In genomic region chr2:206084468-206084869, GRCh38 we compare ENCODE assay signal across 8 cellular contexts. TPM values are rescaled to one million over a fixed set of nuclear protein-coding genes. Genes with fewer than 3 reads are reported as not detected.
A peak's percentile ranks its signal among the peaks of the same experiment; 100 is the strongest.
DNase-seq lines count a peak whose midpoint lies in the region; ATAC-seq and TF ChIP-seq lines count a peak whose summit lies in the region.

No MANE protein-coding gene starts in this region.

- H3K27ac ChIP-seq in C4-2B, result peak overlapping the region; percentile 87
- H3K27ac ChIP-seq in HEK293 (ENCODE audit: extremely low read depth, low read depth, low read length), result peak overlapping the region; percentile 99
- H3K27ac ChIP-seq in OCI-LY3 (ENCODE audit: low read length), result peak overlapping the region; percentile 84
- peak overlapping the region; percentile 96 to 99 (median 98) for H3K27ac ChIP-seq in heart right ventricle

- POLR2A ChIA-PET in HEK293 (lab: Yijun Ruan, JAX), result interaction anchor here (0.6 to 1.1 kb wide), 3 partner anchors 11 to 1644 kb away, joined by 3 to 4 read pairs (median 3); partner anchors contain the start of genes EEF1B2 and NDUFS1

- peak overlapping the region; percentile 93 for H3K9ac ChIP-seq in OCI-LY3 (ENCODE audit: low read length)

- TF ChIP-seq CTCF in C4-2B (conservative IDR thresholded peaks at IDR 0.05), result no peak
- no peak for TF ChIP-seq CTCF in HEK293 (tag by site-specific recombination; IDR thresholded peaks at IDR 0.05)
- no peak for TF ChIP-seq CTCF in OCI-LY3 (IDR thresholded peaks at IDR 0.05; ENCODE audit: low read depth, low read length)
- TF ChIP-seq CTCF in heart right ventricle (IDR thresholded peaks at IDR 0.05), result no peak

- DNase-seq in amniotic epithelial cell (ENCODE audit: low read depth), result peak; percentile 61
- DNase-seq in heart right ventricle, result peak; percentile 33 to 84
- DNase-seq in occipital lobe (lab: John Stamatoyannopoulos, UW), result peak; percentile 58

- intact Hi-C loops in heart right ventricle (cut with DNase I), result loop anchor here in 1 of 10 donors (10.0 kb wide), 1 partner anchor 70 kb away; the partner anchor contains the start of genes EEF1B2 and NDUFS1

- H3K27me3 ChIP-seq in OCI-LY3 (ENCODE audit: low read depth, low read length) (no peaks in the 10 kb centered on the region), heart right ventricle (no peaks in the 10 kb centered on the region)

- CTCF ChIA-PET in HEK293 (lab: Yijun Ruan, JAX), result interaction anchor here (0.6 to 0.7 kb wide), 2 partner anchors 82 to 1718 kb away, joined by 3 read pairs; no protein-coding TSS in a partner anchor

- H3K9me3 ChIP-seq in HEK293 (ENCODE audit: control insufficient read depth, insufficient read depth, low read depth, low read length) (no peaks in the 10 kb centered on the region), OCI-LY3 (ENCODE audit: insufficient read depth, low read length) (no peaks in the 10 kb centered on the region), heart right ventricle (no peaks in the 10 kb centered on the region)

- peak overlapping the region; percentile 100 for H3K4me2 ChIP-seq in OCI-LY3 (ENCODE audit: low read length)

- peak; percentile 48 to 88 (median 72) for ATAC-seq in heart right ventricle
- no peak for ATAC-seq in GM18909 (IDR thresholded peaks at IDR 0.05; ENCODE audit: poor library complexity, unreplicated experiment)
- ATAC-seq in HG02870 (IDR thresholded peaks at IDR 0.05; ENCODE audit: unreplicated experiment), result no peak

- H3K4me3 ChIP-seq in HEK293 (ENCODE audit: low read depth, low read length), result peak overlapping the region; percentile 77
- H3K4me3 ChIP-seq in OCI-LY3 (ENCODE audit: low read length), result peak overlapping the region; percentile 91
- H3K4me3 ChIP-seq in heart right ventricle, result peak overlapping the region; percentile 85 to 97 (median 92)

- H3K36me3 ChIP-seq in HEK293 (ENCODE audit: control insufficient read depth in 2 of 2, insufficient read depth in 1 of 2, low read length in 2 of 2) (peaks cover 0 to 2% of the 10 kb centered on the region in 2 experiments; a peak in 2 of 3 replicates), OCI-LY3 (replicated peaks; ENCODE audit: low read depth, low read length) (no peaks in the 10 kb centered on the region), heart right ventricle (peaks cover 0 to 3% (median 0%) of the 10 kb centered on the region in 9 donors)

- H3K4me1 ChIP-seq in HEK293 (ENCODE audit: control insufficient read depth, insufficient read depth, low read length) (no peaks in the 10 kb centered on the region), OCI-LY3 (ENCODE audit: low read length) (peaks cover 12% of the 10 kb centered on the region), heart right ventricle (peaks cover 0 to 42% (median 27%) of the 10 kb centered on the region in 9 donors)

- H2AFZ ChIP-seq in OCI-LY3 (ENCODE audit: low read depth, low read length), result peak overlapping the region; percentile 62

- 0% methylated on average over 10 of the region's 10 CpGs for WGBS in heart right ventricle, 2 donors

- H3K79me2 ChIP-seq in OCI-LY3 (ENCODE audit: low read length), result peaks cover 77% of the 10 kb centered on the region

- H4K20me1 ChIP-seq in OCI-LY3 (ENCODE audit: insufficient read depth, low read length), result peaks cover 15% of the 10 kb centered on the region

TF ChIP-seq in HEK293, 187 proteins besides CTCF, POLR2A, EP300 and RAD21 (continues in another document):
- no peak for TF ChIP-seq ZNF830 (tag by site-specific recombination; IDR thresholded peaks at IDR 0.05; ENCODE audit: low read depth)
- TF ChIP-seq REST (tag by site-specific recombination; IDR thresholded peaks at IDR 0.05), result peak; percentile 77
- peak; percentile 84 for TF ChIP-seq OSR2 (tag by site-specific recombination; IDR thresholded peaks at IDR 0.05)
- TF ChIP-seq ZNF600 (tag by site-specific recombination; IDR thresholded peaks at IDR 0.05), result peak; percentile 75
- no peak for TF ChIP-seq ZNF76 (tag by site-specific recombination; IDR thresholded peaks at IDR 0.05; ENCODE audit: borderline replicate concordance, low read depth)
- TF ChIP-seq ZNF341 (tag by site-specific recombination; IDR thresholded peaks at IDR 0.05; ENCODE audit: low read depth), result peak; percentile 76
- TF ChIP-seq ZNF692 (tag by site-specific recombination; IDR thresholded peaks at IDR 0.05), result no peak
- TF ChIP-seq, protein P1, sequence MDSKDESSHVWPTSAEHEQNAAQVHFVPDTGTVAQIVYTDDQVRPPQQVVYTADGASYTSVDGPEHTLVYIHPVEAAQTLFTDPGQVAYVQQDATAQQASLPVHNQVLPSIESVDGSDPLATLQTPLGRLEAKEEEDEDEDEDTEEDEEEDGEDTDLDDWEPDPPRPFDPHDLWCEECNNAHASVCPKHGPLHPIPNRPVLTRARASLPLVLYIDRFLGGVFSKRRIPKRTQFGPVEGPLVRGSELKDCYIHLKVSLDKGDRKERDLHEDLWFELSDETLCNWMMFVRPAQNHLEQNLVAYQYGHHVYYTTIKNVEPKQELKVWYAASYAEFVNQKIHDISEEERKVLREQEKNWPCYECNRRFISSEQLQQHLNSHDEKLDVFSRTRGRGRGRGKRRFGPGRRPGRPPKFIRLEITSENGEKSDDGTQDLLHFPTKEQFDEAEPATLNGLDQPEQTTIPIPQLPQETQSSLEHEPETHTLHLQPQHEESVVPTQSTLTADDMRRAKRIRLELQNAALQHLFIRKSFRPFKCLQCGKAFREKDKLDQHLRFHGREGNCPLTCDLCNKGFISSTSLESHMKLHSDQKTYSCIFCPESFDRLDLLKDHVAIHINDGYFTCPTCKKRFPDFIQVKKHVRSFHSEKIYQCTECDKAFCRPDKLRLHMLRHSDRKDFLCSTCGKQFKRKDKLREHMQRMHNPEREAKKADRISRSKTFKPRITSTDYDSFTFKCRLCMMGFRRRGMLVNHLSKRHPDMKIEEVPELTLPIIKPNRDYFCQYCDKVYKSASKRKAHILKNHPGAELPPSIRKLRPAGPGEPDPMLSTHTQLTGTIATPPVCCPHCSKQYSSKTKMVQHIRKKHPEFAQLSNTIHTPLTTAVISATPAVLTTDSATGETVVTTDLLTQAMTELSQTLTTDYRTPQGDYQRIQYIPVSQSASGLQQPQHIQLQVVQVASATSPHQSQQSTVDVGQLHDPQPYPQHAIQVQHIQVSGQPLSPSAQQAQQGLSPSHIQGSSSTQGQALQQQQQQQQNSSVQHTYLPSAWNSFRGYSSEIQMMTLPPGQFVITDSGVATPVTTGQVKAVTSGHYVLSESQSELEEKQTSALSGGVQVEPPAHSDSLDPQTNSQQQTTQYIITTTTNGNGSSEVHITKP (tag by site-specific recombination; IDR thresholded peaks at IDR 0.05), result peak; percentile 95

RNA-seq across cellular contexts. Expression of gene INO80D, which starts 1.5 kb away (rescaled TPM):
- 10 to 100 TPM; 12.5 to 26.3 (median 16.4) TPM for total RNA-seq in heart right ventricle
- 1 to 10 TPM; 1.1 to 3.7 TPM for polyA plus RNA-seq in heart right ventricle
- total RNA-seq in occipital lobe, result 25.4 TPM

Comparison
In these comparisons a context has a peak if more than half of its experiments do, and no peak if none do; other contexts are left out.
1. ATAC-seq: peak in heart right ventricle (8 of 8); none in GM18909 (single experiment) and HG02870 (single experiment).
2. Peak in every context shown above with its lines, with median percentiles within 50 percentile points of each other: H3K27ac ChIP-seq, H3K4me3 ChIP-seq and DNase-seq.